9 cellular contexts compared by ENCODE assay signal in genomic region chr12:65313704-65314317, GRCh38. TPM values are rescaled to one million over a fixed set of nuclear protein-coding genes. Genes with fewer than 3 reads are reported as not detected.
DNase-seq lines count a peak whose midpoint lies in the region; ATAC-seq, FAIRE-seq and TF ChIP-seq lines count a peak whose summit lies in the region.
"Had no signal": no experiment of that assay in that cellular context is flagged by ENCODE, and none has a peak within 500 bp of the region (broad histone marks: within the 10 kb centered on the region; RNA-seq: fewer than 3 reads in every experiment).

No MANE protein-coding gene starts in this region.

- peaks cover 13% of the 10 kb centered on the region for H3K4me1 ChIP-seq in GM23338 (ENCODE audit: insufficient read depth)
- peaks cover 7% of the 10 kb centered on the region for H3K4me1 ChIP-seq in foreskin keratinocyte
- H3K4me1 ChIP-seq in spleen = peaks cover under 1 to 4% (median 3%) of the 10 kb centered on the region in 6 donors

- H3K36me3 ChIP-seq in GM23338 (ENCODE audit: insufficient read depth) = no peaks in the 10 kb centered on the region
- H3K36me3 ChIP-seq in spleen = no peaks in the 10 kb centered on the region

- H3F3A ChIP-seq in GM23338 (replicated peaks; ENCODE audit: low read depth) = no peaks in the 10 kb centered on the region

- ATAC-seq in GM23338 = no peak
- no peak for ATAC-seq in foreskin keratinocyte
- ATAC-seq in HG02798 (IDR thresholded peaks at IDR 0.05; ENCODE audit: poor library complexity, unreplicated experiment) = no peak

- H3K9me3 Mint-ChIP-seq in GM23338 = no peaks in the 10 kb centered on the region
- H3K9me3 Mint-ChIP-seq: activated B cell treated with CpG ODN at 0.5 μM for 24 hours had no signal

- H4K20me1 ChIP-seq in GM23338 (replicated peaks; ENCODE audit: insufficient read depth) = no peaks in the 10 kb centered on the region

- H3K9me2 ChIP-seq in GM23338 (ENCODE audit: insufficient read depth) = no peaks in the 10 kb centered on the region

- H3K4me2 ChIP-seq in GM23338 = no peak overlapping the region

- no peaks in the 10 kb centered on the region for H3K27me3 Mint-ChIP-seq in GM23338 (ENCODE audit: insufficient read depth, low read depth, poor library complexity)

- H3K27ac Mint-ChIP-seq in GM23338 = no peak overlapping the region
- H3K27ac Mint-ChIP-seq: activated B cell treated with CpG ODN at 0.5 μM for 24 hours had no signal

- peaks cover 14% of the 10 kb centered on the region for H3K4me1 Mint-ChIP-seq in GM23338

- H3K27me3 ChIP-seq in GM23338 (ENCODE audit: insufficient read depth) (no peaks in the 10 kb centered on the region), foreskin keratinocyte (no peaks in the 10 kb centered on the region), spleen (replicated peaks in 1 of 7) (no peaks in the 10 kb centered on the region)

- H3K9me3 ChIP-seq in spleen = no peaks in the 10 kb centered on the region

- H3K27ac ChIP-seq in GM23338 (ENCODE audit: low read depth) (no peak overlapping the region), foreskin keratinocyte (no peak overlapping the region), spleen (no peak overlapping the region)

- intact Hi-C loops in spleen (cut with DNase I; ENCODE audit: low total_unique reads) = no loop called here

- H3K36me3 Mint-ChIP-seq in GM23338 (ENCODE audit: low read depth) = no peaks in the 10 kb centered on the region

- H3K4me3 Mint-ChIP-seq in GM23338 = no peak overlapping the region
- H3K4me3 Mint-ChIP-seq: activated B cell treated with CpG ODN at 0.5 μM for 24 hours had no signal

- no peak overlapping the region for H2AFZ ChIP-seq in GM23338

- TF ChIP-seq CTCF in GM23338 (conservative IDR thresholded peaks at IDR 0.05; ENCODE audit: low read depth in 2 of 2) (peak in 1 of 2 experiments; percentile 61; a peak in 3 of 4 replicates), foreskin keratinocyte (conservative IDR thresholded peaks at IDR 0.05) (peak; percentile 87), spleen (IDR thresholded peaks at IDR 0.05 in 8 of 11, conservative IDR thresholded peaks at IDR 0.05 in 3 of 11) (peak in 3 of 11 experiments; percentile 20 to 27 (median 20))

- H3K79me2 ChIP-seq in GM23338 (replicated peaks; ENCODE audit: insufficient read depth) = no peaks in the 10 kb centered on the region

- no peak for TF ChIP-seq POLR2A in spleen (IDR thresholded peaks at IDR 0.05)

- 35 to 63% (median 44%) methylated on average over 2 of the region's 2 CpGs for WGBS in spleen, 5 donors

- H3K4me3 ChIP-seq in GM23338 (no peak overlapping the region), spleen (no peak overlapping the region)

- peak; percentile 99 for FAIRE-seq in A204.1 (lab: Jason Lieb, UNC)

- DNase-seq in GM23338 (ENCODE audit: low spot score) (peak; percentile 23), RPMI7951 (ENCODE audit: low read depth) (peak; percentile 39), foreskin keratinocyte (peak in 1 of 2 donors; percentile 34), foreskin melanocyte (no peak), NCI-H1436 (lab: John Stamatoyannopoulos, UW) (no peak), spleen (no peak)
- DNase-seq: activated B cell treated with CpG ODN at 0.5 μM for 24 hours had no signal

TF ChIP-seq in GM23338, 12 proteins besides CTCF, POLR2A, EP300 and RAD21 (continues in another document):
- TF ChIP-seq EZH2 (IDR thresholded peaks at IDR 0.05; ENCODE audit: low read depth, unreplicated experiment) (no peak), CREB1 (CRISPR knock-in tag; IDR thresholded peaks at IDR 0.05; ENCODE audit: low read depth) (no peak), ZNF462 (CRISPR knock-in tag; IDR thresholded peaks at IDR 0.05) (no peak), STAT1 (IDR thresholded peaks at IDR 0.05; ENCODE audit: unreplicated experiment) (no peak), NANOG (IDR thresholded peaks at IDR 0.05; ENCODE audit: borderline replicate concordance) (no peak), POLR2AphosphoS5 (IDR thresholded peaks at IDR 0.05; ENCODE audit: low read depth) (no peak), ZNF331 (CRISPR knock-in tag; IDR thresholded peaks at IDR 0.05; ENCODE audit: low read depth) (no peak), ZNF114 (CRISPR knock-in tag; IDR thresholded peaks at IDR 0.05) (no peak), EZH2phosphoT487 (IDR thresholded peaks at IDR 0.05; ENCODE audit: unreplicated experiment) (no peak)

RNA-seq across cellular contexts. Expression of gene MSRB3, which starts 35.3 kb away (rescaled TPM):
- 1.1 and 1.7 TPM in 2 replicates for total RNA-seq in GM23338 (2014; rRNA removed; shearing (Covaris generic))
- polyA plus RNA-seq in GM23338 (2016; fragmentation: Nextera tagmentation; extraction: Ambion mirVana) = 0.95 and 1.0 TPM in 2 replicates
- total RNA-seq in RPMI7951 (2014; rRNA removed; shearing (Covaris generic)) = 25.7 and 27.7 TPM in 2 replicates
- 12.3 and 16.4 TPM in 2 replicates for total RNA-seq in foreskin keratinocyte
- 8.6 and 9.4 TPM in 2 replicates for polyA plus RNA-seq in foreskin keratinocyte
- 10 to 100 TPM; 11.1 to 64.4 (median 23.4) TPM for total RNA-seq in spleen
- 1 to 10 TPM; 4.3 to 6.6 (median 4.5) TPM for polyA plus RNA-seq in spleen
- total RNA-seq: activated B cell treated with CpG ODN at 0.5 μM for 24 hours had no signal

Comparison
In these comparisons a context has a peak if more than half of its experiments do, and no peak if none do; other contexts are left out.
1. DNase-seq: peak in GM23338 (single experiment) and RPMI7951 (single experiment); none in foreskin melanocyte (single experiment), NCI-H1436 (single experiment) and spleen (single experiment).